ENCODE assay signal across 9 cellular contexts in genomic region chr4:87353592-87353991, GRCh38. TPM values are rescaled to one million over a fixed set of nuclear protein-coding genes. Genes with fewer than 3 reads are reported as not detected.
DNase-seq lines count a peak whose midpoint lies in the region; ATAC-seq and TF ChIP-seq lines count a peak whose summit lies in the region.
"Had no signal": no experiment of that assay in that cellular context is flagged by ENCODE, and none has a peak within 500 bp of the region (broad histone marks: within the 10 kb centered on the region; RNA-seq: fewer than 3 reads in every experiment).

No MANE protein-coding gene starts in this region.

- H4K20me1 ChIP-seq in OCI-LY3 (ENCODE audit: insufficient read depth, low read length), result no peaks in the 10 kb centered on the region
- no peaks in the 10 kb centered on the region for H4K20me1 ChIP-seq in mammary epithelial cell (ENCODE audit: insufficient read depth, low read length)

- H3K36me3 ChIP-seq in OCI-LY3 (replicated peaks; ENCODE audit: low read depth, low read length) (peaks cover 5% of the 10 kb centered on the region), mammary epithelial cell (ENCODE audit: insufficient read depth, low read length) (no peaks in the 10 kb centered on the region), left lung (peaks cover 0 to 39% of the 10 kb centered on the region in 2 donors), upper lobe of left lung (peaks cover 0 to 37% (median 2%) of the 10 kb centered on the region in 4 donors)

- dilution Hi-C loops in mammary epithelial cell (cut with HindIII; ENCODE audit: low sequenced_read_pairs), result no loop called here

- no peak overlapping the region for H2AFZ ChIP-seq in OCI-LY3 (ENCODE audit: low read depth, low read length)
- no peak overlapping the region for H2AFZ ChIP-seq in mammary epithelial cell (ENCODE audit: low read depth, low read length)

- intact Hi-C loops in mammary epithelial cell (cut with micrococcal nuclease), result loop anchor here (5.0 to 10.0 kb wide), 3 partner anchors 114 to 494 kb away; no protein-coding TSS in a partner anchor
- intact Hi-C loops in left lung (cut with DNase I), result no loop called here

- peak overlapping the region; percentile 19 for H3K9ac ChIP-seq in OCI-LY3 (ENCODE audit: low read length)
- H3K9ac ChIP-seq in mammary epithelial cell (ENCODE audit: insufficient read depth, low read length), result no peak overlapping the region

- H3K79me2 ChIP-seq in OCI-LY3 (ENCODE audit: low read length), result no peaks in the 10 kb centered on the region
- H3K79me2 ChIP-seq in mammary epithelial cell (ENCODE audit: insufficient read depth, low read length), result no peaks in the 10 kb centered on the region

- peak; percentile 80 for TF ChIP-seq CTCF in OCI-LY3 (IDR thresholded peaks at IDR 0.05; ENCODE audit: low read depth, low read length)
- peak; percentile 56 to 76 for TF ChIP-seq CTCF in mammary epithelial cell (conservative IDR thresholded peaks at IDR 0.05 in 1 of 2, IDR thresholded peaks at IDR 0.05 in 1 of 2; ENCODE audit: extremely low read depth in 1 of 2, insufficient read depth in 1 of 2, low read depth in 1 of 2, low read length in 2 of 2)
- TF ChIP-seq CTCF in left lung (IDR thresholded peaks at IDR 0.05), result peak in 1 of 2 donors; percentile 47
- peak in 5 of 6 experiments; percentile 40 to 55 (median 51) for TF ChIP-seq CTCF in upper lobe of left lung (IDR thresholded peaks at IDR 0.05)

- TF ChIP-seq POLR2A in upper lobe of left lung (IDR thresholded peaks at IDR 0.05), result no peak

- H3K27me3 ChIP-seq in OCI-LY3 (ENCODE audit: low read depth, low read length) (no peaks in the 10 kb centered on the region), mammary epithelial cell (ENCODE audit: insufficient read depth, low read length) (no peaks in the 10 kb centered on the region), left lung (no peaks in the 10 kb centered on the region), upper lobe of left lung (no peaks in the 10 kb centered on the region)

- peak overlapping the region; percentile 63 for H3K27ac ChIP-seq in OCI-LY3 (ENCODE audit: low read length)
- no peak overlapping the region for H3K27ac ChIP-seq in mammary epithelial cell (ENCODE audit: insufficient read depth, low read depth, low read length)
- H3K27ac ChIP-seq in left lung, result peak overlapping the region; percentile 42 to 69
- peak overlapping the region; percentile 1 to 56 (median 32) for H3K27ac ChIP-seq in upper lobe of left lung

- no TSS peak for BruUV-seq in mammary epithelial cell (replicated peaks; lab: Mats Ljungman, UMichigan)

- TF ChIP-seq EP300 in upper lobe of left lung (IDR thresholded peaks at IDR 0.05), result no peak

- H3K9me3 ChIP-seq in OCI-LY3 (ENCODE audit: insufficient read depth, low read length), result no peaks in the 10 kb centered on the region
- H3K9me3 ChIP-seq in mammary epithelial cell (replicated peaks; ENCODE audit: insufficient read depth, low read length), result no peaks in the 10 kb centered on the region
- no peaks in the 10 kb centered on the region for H3K9me3 ChIP-seq in left lung
- no peaks in the 10 kb centered on the region for H3K9me3 ChIP-seq in upper lobe of left lung

- H3K4me3 ChIP-seq in OCI-LY3 (ENCODE audit: low read length) (peak overlapping the region; percentile 14; the same call in 1 of the 2 replicates), mammary epithelial cell (replicated peaks in 1 of 3; ENCODE audit: insufficient read depth in 1 of 3, low read depth in 2 of 3, low read length in 3 of 3) (no peak overlapping the region), left lung (no peak overlapping the region), upper lobe of left lung (no peak overlapping the region)
- H3K4me3 ChIP-seq: skin epidermis had no signal

- CTCF ChIA-PET in mammary epithelial cell (lab: Charles Lee; ENCODE audit: low non-redundant PET), result interaction anchor here (0.6 kb wide), 1 partner anchor 495 kb away, joined by 5 read pairs; no protein-coding TSS in a partner anchor

- 12% methylated on average over 3 of the region's 3 CpGs for WGBS in mammary epithelial cell (ENCODE audit: low coverage, missing lambda C conversion rate)
- 43 to 46% methylated on average over 3 of the region's 3 CpGs for WGBS in upper lobe of left lung, 2 donors

- in situ Hi-C loops in mammary epithelial cell (cut with MboI; ENCODE audit: low sequenced_read_pairs in 2 of 2), result loop anchor here in 1 of 2 donors (25.0 kb wide), 1 partner anchor 484 kb away; the partner anchor contains the start of gene MEPE

- H3K4me1 ChIP-seq in OCI-LY3 (ENCODE audit: low read length), result peaks cover 22% of the 10 kb centered on the region
- H3K4me1 ChIP-seq in mammary epithelial cell (ENCODE audit: insufficient read depth, low read length), result peaks cover 7% of the 10 kb centered on the region
- peaks cover 0 to 12% of the 10 kb centered on the region in 2 donors for H3K4me1 ChIP-seq in left lung
- peaks cover 4 to 14% (median 9%) of the 10 kb centered on the region in 4 donors for H3K4me1 ChIP-seq in upper lobe of left lung

- H3K4me2 ChIP-seq in OCI-LY3 (ENCODE audit: low read length) (peak overlapping the region; percentile 54), mammary epithelial cell (ENCODE audit: insufficient read depth, low read depth, low read length) (no peak overlapping the region)

- ATAC-seq in GM18508 (IDR thresholded peaks at IDR 0.05; ENCODE audit: insufficient read depth, unreplicated experiment) (peak; percentile 81), HG02938 (IDR thresholded peaks at IDR 0.05; ENCODE audit: unreplicated experiment) (peak; percentile 78), left lung (peak; percentile 85), upper lobe of left lung (ENCODE audit: low FRiP score in 2 of 2) (peak; percentile 65 to 81)
- ATAC-seq in activated CD4-positive, CD25-positive, alpha-beta regulatory T cell treated with anti-CD3 and anti-CD28 coated beads, Interleukin-2, amount 50 U/mL, for 24 hours, result no peak

- DNase-seq in Ammon's horn (ENCODE audit: low spot score), result peak; percentile 20
- DNase-seq in mammary epithelial cell, result peak; percentile 29
- DNase-seq in left lung, result no peak
- DNase-seq in upper lobe of left lung, result peak in 1 of 2 donors; percentile 37

RNA-seq across cellular contexts. Expression of gene HSD17B13, which starts 30.9 kb away (rescaled TPM):
- total RNA-seq in mammary epithelial cell, result not detected
- not detected for polyA plus RNA-seq in mammary epithelial cell
- polyA minus RNA-seq in mammary epithelial cell, result not detected
- 1 to 10 TPM in 1 of 2 donors, under 1 TPM in 1; 0.41 to 1.6 TPM for total RNA-seq in left lung
- total RNA-seq in upper lobe of left lung, result 10 to 100 TPM in 1 of 6 donors, 1 to 10 TPM in 2, under 1 TPM in 3; 0.30 to 16.7 (median 1.7) TPM

RNA-seq across cellular contexts. Expression of gene HSD17B11, which starts 37.4 kb away (rescaled TPM):
- 1 to 10 TPM; 3.8 to 4.2 TPM for total RNA-seq in mammary epithelial cell
- polyA plus RNA-seq in mammary epithelial cell, result 4.4 TPM
- polyA minus RNA-seq in mammary epithelial cell, result 5.3 TPM
- 10 to 100 TPM; 64.9 to 79.4 TPM for total RNA-seq in left lung
- 100 to 1,000 TPM in 3 of 6 donors, 10 to 100 TPM in 3; 24.4 to 166 (median 93.2) TPM for total RNA-seq in upper lobe of left lung

Comparison
In these comparisons a context has a peak if more than half of its experiments do, and no peak if none do; other contexts are left out.
1. DNase-seq: peak in Ammon's horn (single experiment) and mammary epithelial cell (single experiment); none in left lung (0 of 2).
2. ATAC-seq: peak in GM18508 (single experiment), HG02938 (single experiment), left lung (single experiment) and upper lobe of left lung (2 of 2); none in activated CD4-positive, CD25-positive, alpha-beta regulatory T cell treated with anti-CD3 and anti-CD28 coated beads, Interleukin-2, amount 50 U/mL, for 24 hours (0 of 2).
3. RNA of gene HSD17B11, which starts 37.4 kb away (total RNA-seq): 24.4 to 166 TPM in upper lobe of left lung and 64.9 to 79.4 TPM in left lung; 3.8 to 4.2 TPM in mammary epithelial cell; every median in the first group is over 4 times any median in the second.